8 cellular contexts compared by ENCODE assay signal in the genomic region with DNA sequence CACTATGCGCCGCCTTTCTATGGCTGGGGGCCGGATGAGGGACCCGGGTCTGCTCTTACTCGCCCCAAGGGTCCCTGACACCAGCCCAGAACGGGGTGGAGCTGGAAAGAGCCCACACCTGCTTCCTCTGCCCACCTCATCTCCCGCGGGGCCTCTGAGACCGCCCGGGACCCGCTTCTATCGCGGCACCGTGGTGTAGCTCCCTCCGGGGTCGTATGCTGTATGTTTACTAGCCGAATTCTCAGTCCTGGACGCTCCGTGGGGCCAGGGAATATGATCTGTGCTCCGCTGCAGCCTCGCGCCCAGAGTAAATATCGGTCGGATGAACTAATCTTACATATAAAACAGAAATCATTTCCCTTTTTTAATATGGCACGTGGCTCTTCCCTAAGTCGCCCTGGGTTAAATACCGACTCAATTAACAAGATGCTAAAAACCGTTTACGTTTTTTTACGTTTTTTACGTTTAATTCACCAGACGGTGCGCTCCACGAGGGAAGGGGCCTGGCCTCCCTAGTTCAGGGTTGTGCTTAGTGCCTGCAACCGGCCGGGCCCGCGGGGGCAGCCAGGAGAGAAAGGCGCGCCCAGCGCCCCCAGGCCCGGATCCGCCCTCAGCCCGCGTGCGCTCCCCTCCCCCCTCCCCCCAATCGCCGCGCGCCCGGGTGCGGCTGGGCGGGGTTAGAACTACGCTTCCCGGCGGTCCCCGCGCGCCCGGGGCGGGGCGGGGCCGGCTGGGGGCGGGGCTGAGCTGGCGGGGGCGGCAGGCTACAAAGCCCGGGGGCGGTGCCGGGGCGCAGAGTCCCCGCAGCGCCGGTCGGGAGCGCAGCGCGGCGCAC. TPM values are rescaled to one million over a fixed set of nuclear protein-coding genes. Genes with fewer than 3 reads are reported as not detected.
DNase-seq lines count a peak whose midpoint lies in the region; ATAC-seq and TF ChIP-seq lines count a peak whose summit lies in the region.

Gene RBM38, plus strand, starts transcription at position 793 of the 835 bp plus-strand sequence. CDS start 186 bp downstream, outside the sequence.

- H3K4me1 ChIP-seq in neuronal stem cell (ENCODE audit: control insufficient read depth in 2 of 2, insufficient read depth in 1 of 2, low read depth in 1 of 2, low read length in 2 of 2), result peaks cover 24 to 35% of the 10 kb centered on the region in 2 donors
- peaks cover 4 to 73% (median 48%) of the 10 kb centered on the region in 5 donors for H3K4me1 ChIP-seq in subcutaneous abdominal adipose tissue (ENCODE audit: control insufficient read depth in 5 of 5, insufficient read depth in 5 of 5, low read length in 5 of 5)

- peak within 1 kb of the TSS; percentile 93 to 99 for H3K4me3 ChIP-seq in neuronal stem cell (ENCODE audit: low read length in 2 of 2)
- peak within 1 kb of the TSS; percentile 71 to 79 (median 74) for H3K4me3 ChIP-seq in subcutaneous abdominal adipose tissue (ENCODE audit: low read depth in 1 of 5, low read length in 5 of 5)

- H3K14ac ChIP-seq in neuronal stem cell (ENCODE audit: low read length), result no peak within 1 kb of the TSS

- POLR2A ChIA-PET in CD4-positive, alpha-beta T cell (lab: Charles Lee), result interaction anchor here (0.6 to 6.3 kb wide), 19 partner anchors 9 to 1260 kb away, joined by 3 to 132 read pairs (median 3); partner anchors contain the start of genes STX16, VAPB and ZBP1

- TF ChIP-seq CTCF in CD4-positive, alpha-beta T cell (IDR thresholded peaks at IDR 0.05), result no peak

- peak within 1 kb of the TSS; percentile 97 for H3K18ac ChIP-seq in neuronal stem cell (ENCODE audit: low read length)

- intact Hi-C loops in CD4-positive, alpha-beta T cell (cut with DNase I, micrococcal nuclease), result loop anchor here (2.0 to 5.0 kb wide), 4 partner anchors 44 to 1501 kb away; partner anchors contain the start of genes PMEPA1 (in 1 of the 2) and RAB22A (in 1 of the 2)

- H3K23ac ChIP-seq in neuronal stem cell (ENCODE audit: low read depth, low read length, poor library complexity), result peak within 1 kb of the TSS; percentile 80

- CTCF ChIA-PET in CD4-positive, alpha-beta T cell (lab: Charles Lee), result interaction anchor here (2.0 to 2.5 kb wide), 2 partner anchors 9 to 44 kb away, joined by 9 to 10 read pairs; no protein-coding TSS in a partner anchor

- H3K4me2 ChIP-seq in neuronal stem cell (ENCODE audit: insufficient read depth, low read length, poor library complexity, severe bottlenecking), result peak within 1 kb of the TSS; percentile 98

- peak; percentile 55 to 82 (median 69) for DNase-seq in CD4-positive, alpha-beta T cell
- peak; percentile 64 for DNase-seq in activated gamma-delta T cell treated with anti-CD3 and anti-CD28 coated beads, Interleukin-2, amount 50 U/mL, for 16 hours (ENCODE audit: low read depth)
- DNase-seq in foreskin melanocyte (peak; percentile 44), neuronal stem cell (ENCODE audit: low spot score) (peak; percentile 77)

- H3K9me3 ChIP-seq in CD4-positive, alpha-beta T cell (ENCODE audit: control insufficient read depth, low read length), result no peaks in the 10 kb centered on the region
- no peaks in the 10 kb centered on the region for H3K9me3 ChIP-seq in neuronal stem cell (replicated peaks in 1 of 2; ENCODE audit: control insufficient read depth in 2 of 2, insufficient read depth in 1 of 2, low read depth in 1 of 2, low read length in 2 of 2)
- H3K9me3 ChIP-seq in subcutaneous abdominal adipose tissue (ENCODE audit: control insufficient read depth in 5 of 5, low read length in 5 of 5), result peaks cover 0 to 7% (median 0%) of the 10 kb centered on the region in 5 donors

- H3K4ac ChIP-seq in neuronal stem cell (ENCODE audit: low read length), result no peak within 1 kb of the TSS

- H3K27ac ChIP-seq in CD4-positive, alpha-beta T cell (ENCODE audit: low read depth, low read length), result peak within 1 kb of the TSS; percentile 88
- no peak within 1 kb of the TSS for H3K27ac ChIP-seq in neuronal stem cell (replicated peaks; ENCODE audit: low read length)
- H3K27ac ChIP-seq in subcutaneous abdominal adipose tissue (ENCODE audit: low read depth, low read length), result no peak within 1 kb of the TSS

- no peak within 1 kb of the TSS for H4K91ac ChIP-seq in neuronal stem cell (ENCODE audit: low read depth, low read length, poor library complexity)

- H2BK5ac ChIP-seq in neuronal stem cell (ENCODE audit: low read length), result no peak within 1 kb of the TSS

- no peak within 1 kb of the TSS for H4K8ac ChIP-seq in neuronal stem cell (ENCODE audit: low read depth, low read length)

- H3K27me3 Mint-ChIP-seq in CD4-positive, alpha-beta T cell, result peaks cover 6% of the 10 kb centered on the region

- H3K4me3 Mint-ChIP-seq in CD4-positive, alpha-beta T cell, result peak within 1 kb of the TSS; percentile 99

- peak within 1 kb of the TSS; percentile 96 for H3K27ac Mint-ChIP-seq in CD4-positive, alpha-beta T cell

- H3K9ac ChIP-seq in neuronal stem cell (ENCODE audit: low read depth, low read length, poor library complexity) (peak within 1 kb of the TSS; percentile 85), subcutaneous abdominal adipose tissue (ENCODE audit: low read length in 5 of 5) (peak within 1 kb of the TSS in 4 of 5 donors; percentile 26 to 74 (median 51))

- H3K79me1 ChIP-seq in neuronal stem cell (ENCODE audit: low read depth, low read length), result peaks cover 11% of the 10 kb centered on the region

- H3K27me3 ChIP-seq in CD4-positive, alpha-beta T cell (ENCODE audit: control insufficient read depth, insufficient read depth, low read length), result no peaks in the 10 kb centered on the region
- H3K27me3 ChIP-seq in neuronal stem cell (ENCODE audit: control insufficient read depth in 3 of 3, insufficient read depth in 3 of 3, low read depth in 1 of 3, low read length in 3 of 3) (peaks cover 0 to 16% (median 6%) of the 10 kb centered on the region in 3 experiments), subcutaneous abdominal adipose tissue (ENCODE audit: control insufficient read depth in 5 of 5, insufficient read depth in 4 of 5, low read length in 5 of 5) (no peaks in the 10 kb centered on the region)

- peak; percentile 61 for TF ChIP-seq POLR2A in Raji (IDR thresholded peaks at IDR 0.05; ENCODE audit: insufficient read depth, low read depth, low read length)

- peaks cover 50% of the 10 kb centered on the region for H3K4me1 Mint-ChIP-seq in CD4-positive, alpha-beta T cell (ENCODE audit: low read depth)

- peak within 1 kb of the TSS; percentile 98 for H2AK5ac ChIP-seq in neuronal stem cell (ENCODE audit: low read depth, low read length)

- H3K36me3 ChIP-seq in neuronal stem cell (replicated peaks in 1 of 2; ENCODE audit: control insufficient read depth in 2 of 2, insufficient read depth in 2 of 2, low read length in 2 of 2), result peaks cover 8 to 30% of the 10 kb centered on the region in 2 donors
- H3K36me3 ChIP-seq in subcutaneous abdominal adipose tissue (ENCODE audit: control insufficient read depth in 5 of 5, insufficient read depth in 5 of 5, low read length in 5 of 5), result peaks cover 0 to 18% (median 5%) of the 10 kb centered on the region in 5 donors

- H3K9me3 Mint-ChIP-seq in CD4-positive, alpha-beta T cell, result no peaks in the 10 kb centered on the region

- no CpG with 5 or more reads among the region's 78 CpGs for WGBS in neuronal stem cell (ENCODE audit: extremely low coverage in 2 of 2, insufficient read length in 2 of 2, insufficient replicate concordance in 1 of 2), 2 donors

- H3K36me3 Mint-ChIP-seq in CD4-positive, alpha-beta T cell (ENCODE audit: low read depth), result peaks cover 58% of the 10 kb centered on the region

- H2BK15ac ChIP-seq in neuronal stem cell (ENCODE audit: low read length), result peak within 1 kb of the TSS; percentile 100

- no peak within 1 kb of the TSS for H2BK120ac ChIP-seq in neuronal stem cell (ENCODE audit: low read depth, low read length)

- H2AFZ ChIP-seq in neuronal stem cell (ENCODE audit: low read length), result peak within 1 kb of the TSS; percentile 91

- ATAC-seq in CD4-positive, alpha-beta T cell (ENCODE audit: poor library complexity), result peak; percentile 51
- ATAC-seq in GM19351 (IDR thresholded peaks at IDR 0.05; ENCODE audit: unreplicated experiment) (peak; percentile 52), HG03571 (IDR thresholded peaks at IDR 0.05; ENCODE audit: unreplicated experiment) (peak; percentile 41)

- no peak within 1 kb of the TSS for H2BK12ac ChIP-seq in neuronal stem cell (ENCODE audit: low read length)

RNA-seq across cellular contexts. Expression of gene RBM38, which starts in this region (rescaled TPM):
- total RNA-seq in CD4-positive, alpha-beta T cell, result 100 to 1,000 TPM; 604 to 645 TPM
- 38.4 TPM for polyA plus RNA-seq in neuronal stem cell (2013, experiment 1 of 2)
- polyA plus RNA-seq in neuronal stem cell (2013, experiment 2 of 2), result 40.3 TPM
